8 cellular contexts compared by ENCODE assay signal in the genomic region with DNA sequence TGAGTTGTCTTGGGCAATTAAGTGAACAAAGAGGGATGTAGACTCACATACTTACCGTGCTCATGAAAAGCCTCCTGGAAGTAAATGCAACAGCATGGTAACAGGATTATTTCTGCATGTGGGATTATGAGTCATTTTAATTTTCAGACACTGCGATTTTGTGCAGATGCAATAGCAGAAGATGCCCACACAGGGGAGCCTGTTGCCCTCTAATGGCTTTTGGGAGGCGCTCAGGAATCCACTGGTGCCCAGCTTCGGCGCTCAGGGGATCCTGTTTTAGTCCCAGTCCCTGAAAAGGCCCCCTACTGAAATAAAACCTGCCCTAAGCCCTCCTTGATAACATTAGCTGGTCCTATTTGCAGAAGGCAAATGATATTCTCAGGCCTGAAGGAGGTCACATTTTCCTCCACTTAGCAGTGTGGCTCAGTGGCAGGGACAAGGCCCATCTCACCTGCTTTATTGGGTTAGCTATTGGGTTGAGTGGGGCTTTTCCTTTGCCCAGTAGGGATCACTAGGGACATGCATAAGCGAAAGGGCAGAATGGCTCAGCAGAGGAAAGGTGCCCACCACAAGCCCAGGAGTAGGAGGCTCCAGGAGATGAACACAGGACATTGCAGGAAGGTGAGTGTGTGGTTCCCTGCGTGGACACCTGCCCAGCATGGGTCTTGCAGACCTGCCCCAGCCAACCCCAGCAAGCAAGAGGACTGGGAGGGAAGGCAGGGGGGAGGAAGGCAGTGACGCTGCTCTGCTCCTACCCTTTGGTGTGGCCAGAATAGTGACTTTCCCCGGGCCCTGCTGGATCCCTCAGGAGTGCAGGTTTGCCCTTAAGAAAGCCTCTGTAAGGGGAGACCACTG. TPM values are rescaled to one million over a fixed set of nuclear protein-coding genes. Genes with fewer than 3 reads are reported as not detected.
DNase-seq lines count a peak whose midpoint lies in the region; FAIRE-seq and TF ChIP-seq lines count a peak whose summit lies in the region.

No MANE protein-coding gene starts in this region.

- no peak overlapping the region for H3K27ac ChIP-seq in SK-N-SH (ENCODE audit: low read depth in 2 of 2, low read length in 1 of 2)
- no peak overlapping the region for H3K27ac ChIP-seq in endothelial cell of umbilical vein (ENCODE audit: insufficient read depth, low read depth, low read length)

- peak; percentile 81 for TF ChIP-seq CTCF in AG04449 (IDR thresholded peaks at IDR 0.05; ENCODE audit: insufficient read depth, low read length, missing control alignments)
- peak; percentile 88 for TF ChIP-seq CTCF in GM12865 (IDR thresholded peaks at IDR 0.05; ENCODE audit: insufficient read depth, low read depth, low read length, missing control alignments)
- peak; percentile 95 for TF ChIP-seq CTCF in SK-N-SH (IDR thresholded peaks at IDR 0.05)
- TF ChIP-seq CTCF in endothelial cell of umbilical vein (IDR thresholded peaks at IDR 0.05; ENCODE audit: extremely low read depth in 1 of 2, insufficient read depth in 1 of 2, low read depth in 1 of 2, low read length in 2 of 2), result peak; percentile 72 to 79

- no peaks in the 10 kb centered on the region for H3K9me2 ChIP-seq in SK-N-SH

- H3K27me3 ChIP-seq in SK-N-SH (ENCODE audit: insufficient read depth) (no peaks in the 10 kb centered on the region; the same call in 1 of the 2 replicates), endothelial cell of umbilical vein (ENCODE audit: control insufficient read depth in 2 of 2, insufficient read depth in 2 of 2, low read length in 2 of 2) (no peaks in the 10 kb centered on the region)

- H3K9ac ChIP-seq in SK-N-SH, result no peak overlapping the region
- H3K9ac ChIP-seq in endothelial cell of umbilical vein (replicated peaks; ENCODE audit: extremely low read depth, insufficient read depth, low read length), result no peak overlapping the region

- no peak overlapping the region for H2AFZ ChIP-seq in SK-N-SH (ENCODE audit: low read depth)
- no peak overlapping the region for H2AFZ ChIP-seq in endothelial cell of umbilical vein (ENCODE audit: low read depth, low read length)

- H3K36me3 ChIP-seq in SK-N-SH (replicated peaks in 1 of 2; ENCODE audit: control insufficient read depth in 1 of 2, insufficient read depth in 2 of 2, low read length in 1 of 2) (no peaks in the 10 kb centered on the region), endothelial cell of umbilical vein (ENCODE audit: control insufficient read depth in 2 of 2, extremely low read depth in 1 of 2, insufficient read depth in 2 of 2, low read length in 2 of 2) (no peaks in the 10 kb centered on the region)

- DNase-seq in AG04449 (ENCODE audit: low read depth, low spot score) (peak; percentile 10), GM12865 (ENCODE audit: low read depth) (peak; percentile 63), HEK293T (ENCODE audit: extremely low spot score) (peak; percentile 68), M059J (ENCODE audit: low read depth) (peak; percentile 70), SK-N-SH (peak; percentile 76), endothelial cell of umbilical vein (ENCODE audit: low read depth, low spot score) (peak; percentile 51), mucosa of gallbladder (ENCODE audit: low spot score) (peak; percentile 48)
- DNase-seq in stimulated activated naive CD4-positive, alpha-beta T cell (lab: John Stamatoyannopoulos, UW), result no peak

- intact Hi-C loops in endothelial cell of umbilical vein (cut with micrococcal nuclease), result loop anchor here (1.0 to 5.0 kb wide), 4 partner anchors 265 to 526 kb away; no protein-coding TSS in a partner anchor

- dilution Hi-C loops in endothelial cell of umbilical vein (cut with MboI; ENCODE audit: extremely low pct_ligation_motif_present, low sequenced_read_pairs), result no loop called here

- no peaks in the 10 kb centered on the region for H3F3A ChIP-seq in SK-N-SH (replicated peaks; ENCODE audit: insufficient read depth)

- peak; percentile 74 for FAIRE-seq in endothelial cell of umbilical vein (lab: Jason Lieb, UNC)

- no peaks in the 10 kb centered on the region for H3K9me1 ChIP-seq in endothelial cell of umbilical vein (replicated peaks; ENCODE audit: control insufficient read depth, extremely low read depth, insufficient read depth, low read length)

- TF ChIP-seq POLR2A in endothelial cell of umbilical vein (IDR thresholded peaks at IDR 0.05; ENCODE audit: low read depth, low read length), result no peak

- H4K20me1 ChIP-seq in SK-N-SH (ENCODE audit: insufficient read depth) (no peaks in the 10 kb centered on the region), endothelial cell of umbilical vein (replicated peaks; ENCODE audit: control insufficient read depth, extremely low read depth, insufficient read depth, low read length) (no peaks in the 10 kb centered on the region)

- no peak overlapping the region for H3K4me2 ChIP-seq in SK-N-SH
- no peak overlapping the region for H3K4me2 ChIP-seq in endothelial cell of umbilical vein (ENCODE audit: insufficient read depth, low read length)

- H3K9me3 ChIP-seq in SK-N-SH (no peaks in the 10 kb centered on the region), endothelial cell of umbilical vein (replicated peaks; ENCODE audit: control insufficient read depth, insufficient read depth, low read length) (no peaks in the 10 kb centered on the region)

- WGBS in SK-N-SH (ENCODE audit: low lambda C conversion rate), result 19% methylated on average over 9 of the region's 9 CpGs

- POLR2A ChIA-PET in AG04449 (lab: Yijun Ruan, JAX) (interaction anchor here (0.7 kb wide), 1 partner anchor 297 kb away, joined by 3 read pairs; no protein-coding TSS in a partner anchor), HEK293T (lab: Yijun Ruan, JAX) (no interaction called here), SK-N-SH (lab: Yijun Ruan, JAX) (no interaction called here), endothelial cell of umbilical vein (lab: Charles Lee) (no interaction called here)

- H3K4me1 ChIP-seq in SK-N-SH (ENCODE audit: control insufficient read depth in 1 of 2, insufficient read depth in 2 of 2, low read depth in 1 of 2, low read length in 1 of 2), result no peaks in the 10 kb centered on the region; a peak in 1 of 4 replicates
- no peaks in the 10 kb centered on the region for H3K4me1 ChIP-seq in endothelial cell of umbilical vein (ENCODE audit: control insufficient read depth, extremely low read depth, insufficient read depth, low read length)

- TF ChIP-seq RAD21 in SK-N-SH (IDR thresholded peaks at IDR 0.05; ENCODE audit: low read length), result peak; percentile 98

- CTCF ChIA-PET in AG04449 (lab: Yijun Ruan, JAX), result interaction anchor here (0.6 to 5.9 kb wide), 24 partner anchors 8 to 525 kb away, joined by 3 to 85 read pairs (median 5); no protein-coding TSS in a partner anchor
- CTCF ChIA-PET in HEK293T (lab: Yijun Ruan, JAX), result interaction anchor here (0.7 to 1.4 kb wide), 2 partner anchors 72 to 268 kb away, joined by 3 read pairs; no protein-coding TSS in a partner anchor
- CTCF ChIA-PET in SK-N-SH (lab: Yijun Ruan, JAX), result interaction anchor here (0.6 to 9.5 kb wide), 44 partner anchors 10 to 530 kb away, joined by 3 to 111 read pairs (median 4); a partner anchor contains a TSS
- CTCF ChIA-PET in endothelial cell of umbilical vein (lab: Charles Lee), result interaction anchor here (1.0 to 4.4 kb wide), 5 partner anchors 23 to 526 kb away, joined by 3 to 42 read pairs (median 4); no protein-coding TSS in a partner anchor

- no peak for TF ChIP-seq EP300 in SK-N-SH (IDR thresholded peaks at IDR 0.05; ENCODE audit: borderline replicate concordance in 1 of 2, low read depth in 1 of 2, low read length in 1 of 2)

- no TSS peak for BruUV-seq in endothelial cell of umbilical vein (replicated peaks; lab: Mats Ljungman, UMichigan)

- H3K79me2 ChIP-seq in SK-N-SH (ENCODE audit: insufficient read depth) (no peaks in the 10 kb centered on the region), endothelial cell of umbilical vein (ENCODE audit: control insufficient read depth, insufficient read depth, low read length) (no peaks in the 10 kb centered on the region)

- no peak overlapping the region for H3K4me3 ChIP-seq in AG04449 (ENCODE audit: low read depth, low read length)
- no peak overlapping the region for H3K4me3 ChIP-seq in GM12865 (ENCODE audit: low read depth, low read length)
- no peak overlapping the region; a peak in 1 of 4 replicates for H3K4me3 ChIP-seq in SK-N-SH (ENCODE audit: low read depth in 2 of 2, low read length in 1 of 2)
- no peak overlapping the region for H3K4me3 ChIP-seq in endothelial cell of umbilical vein (replicated peaks in 1 of 3; ENCODE audit: insufficient read depth in 1 of 3, low read depth in 1 of 3, low read length in 3 of 3)

TF ChIP-seq in HEK293T, 16 proteins besides CTCF, POLR2A, EP300 and RAD21 (continues in another document):
- TF ChIP-seq LEF1 (IDR thresholded peaks at IDR 0.05; ENCODE audit: borderline replicate concordance), result no peak

RNA-seq across cellular contexts. Expression of a gene that starts 26.5 kb away (rescaled TPM):
- 65.7 and 72.5 TPM in 2 replicates for total RNA-seq in M059J (2014; rRNA removed; shearing (Covaris generic))
- polyA plus RNA-seq in SK-N-SH (2012; rRNA removed) (0.05 and 0.07 TPM in 2 replicates), endothelial cell of umbilical vein (0.75 and 1.0 TPM in 2 replicates)
- 0.06 and 0.12 TPM in 2 replicates for polyA plus RNA-seq in SK-N-SH (2012; cell fraction: cytosol; rRNA removed)
- 0.04 and 0.29 TPM in 2 replicates for polyA plus RNA-seq in SK-N-SH (2012; cell fraction: nucleus; rRNA removed)
- total RNA-seq in endothelial cell of umbilical vein (1.5 and 2.4 TPM in 2 replicates), mucosa of gallbladder (6.5 TPM)
- 0.75 and 0.77 TPM in 2 replicates for polyA plus RNA-seq in endothelial cell of umbilical vein (2011; cell fraction: cytosol; rRNA removed)
- 0.45 and 1.0 TPM in 2 replicates for polyA plus RNA-seq in endothelial cell of umbilical vein (2011; cell fraction: nucleus; rRNA removed)
- polyA plus RNA-seq in endothelial cell of umbilical vein (2012), result 0.48 and 0.52 TPM in 2 replicates
- polyA minus RNA-seq in endothelial cell of umbilical vein, result 1.1 and 2.9 TPM in 2 replicates
- not detected for polyA minus RNA-seq in endothelial cell of umbilical vein (2011; cell fraction: cytosol; rRNA and poly(A)+ RNA removed)
- polyA minus RNA-seq in endothelial cell of umbilical vein (2011; cell fraction: nucleus; rRNA and poly(A)+ RNA removed), result 1.3 and 1.8 TPM in 2 replicates

RNA-seq across cellular contexts. Expression of a gene that starts 35.7 kb away (rescaled TPM):
- total RNA-seq in M059J (2014; rRNA removed; shearing (Covaris generic)), result not detected in 2 replicates
- polyA plus RNA-seq in SK-N-SH (2012; rRNA removed), result not detected in 2 replicates
- polyA plus RNA-seq in SK-N-SH (2012; cell fraction: cytosol; rRNA removed), result not detected in 2 replicates
- not detected in 2 replicates for polyA plus RNA-seq in SK-N-SH (2012; cell fraction: nucleus; rRNA removed)
- total RNA-seq in endothelial cell of umbilical vein, result not detected in 2 replicates
- polyA plus RNA-seq in endothelial cell of umbilical vein, result not detected in 2 replicates
- not detected in 2 replicates for polyA plus RNA-seq in endothelial cell of umbilical vein (2011; cell fraction: cytosol; rRNA removed)
- not detected in 2 replicates for polyA plus RNA-seq in endothelial cell of umbilical vein (2011; cell fraction: nucleus; rRNA removed)
- not detected in 2 replicates for polyA plus RNA-seq in endothelial cell of umbilical vein (2012)
- polyA minus RNA-seq in endothelial cell of umbilical vein, result not detected in 2 replicates
- polyA minus RNA-seq in endothelial cell of umbilical vein (2011; cell fraction: cytosol; rRNA and poly(A)+ RNA removed), result not detected
- polyA minus RNA-seq in endothelial cell of umbilical vein (2011; cell fraction: nucleus; rRNA and poly(A)+ RNA removed), result not detected in 2 replicates
- not detected for total RNA-seq in mucosa of gallbladder

Comparison
In these comparisons a context has a peak if more than half of its experiments do, and no peak if none do; other contexts are left out.
1. DNase-seq: peak in AG04449 (single experiment), GM12865 (single experiment), HEK293T (single experiment), M059J (single experiment), SK-N-SH (single experiment), endothelial cell of umbilical vein (single experiment) and mucosa of gallbladder (single experiment); none in stimulated activated naive CD4-positive, alpha-beta T cell (0 of 6).
2. Peak in every context shown above with its lines, with median percentiles within 50 percentile points of each other: CTCF ChIP-seq.